In genomic region chr18:63936932-63937393, GRCh38 we compare ENCODE assay signal across 10 cellular contexts. TPM values are rescaled to one million over a fixed set of nuclear protein-coding genes. Genes with fewer than 3 reads are reported as not detected.
DNase-seq lines count a peak whose midpoint lies in the region; ATAC-seq and TF ChIP-seq lines count a peak whose summit lies in the region.
"Had no signal": no experiment of that assay in that cellular context is flagged by ENCODE, and none has a peak within 500 bp of the region (broad histone marks: within the 10 kb centered on the region; RNA-seq: fewer than 3 reads in every experiment).

No MANE protein-coding gene starts in this region.

- CTCF ChIA-PET in CD8-positive, alpha-beta T cell (lab: Charles Lee): interaction anchor here (0.9 to 6.4 kb wide), 4 partner anchors 12 to 425 kb away, joined by 3 to 37 read pairs (median 3); no protein-coding TSS in a partner anchor

- no peak overlapping the region for H3K4me3 Mint-ChIP-seq in CD8-positive, alpha-beta T cell

- no peaks in the 10 kb centered on the region for H3K36me3 ChIP-seq in CD8-positive, alpha-beta T cell (ENCODE audit: insufficient read depth, low read length)
- H3K36me3 ChIP-seq in H7 (replicated peaks; ENCODE audit: control insufficient read depth, insufficient read depth, low read length) (no peaks in the 10 kb centered on the region), mucosa of rectum (ENCODE audit: control insufficient read depth in 2 of 2, insufficient read depth in 2 of 2, low read length in 2 of 2) (no peaks in the 10 kb centered on the region)

- no peak for ATAC-seq in CD8-positive, alpha-beta T cell
- ATAC-seq in GM18511 (IDR thresholded peaks at IDR 0.05; ENCODE audit: unreplicated experiment): no peak

- intact Hi-C loops in CD8-positive, alpha-beta T cell (cut with DNase I, micrococcal nuclease): loop anchor here in 1 of 2 experiments (2.0 kb wide), 1 partner anchor 416 kb away; no protein-coding TSS in a partner anchor

- H3K9me3 ChIP-seq in CD8-positive, alpha-beta T cell (ENCODE audit: low read length): no peaks in the 10 kb centered on the region
- no peaks in the 10 kb centered on the region for H3K9me3 ChIP-seq in mucosa of rectum (ENCODE audit: control insufficient read depth in 2 of 2, low read length in 2 of 2)

- H3K27me3 Mint-ChIP-seq in CD8-positive, alpha-beta T cell (ENCODE audit: low read depth): peaks cover 25% of the 10 kb centered on the region

- no peak overlapping the region for H3K27ac ChIP-seq in CD8-positive, alpha-beta T cell (ENCODE audit: low read depth, low read length)
- H3K27ac ChIP-seq in mucosa of rectum (ENCODE audit: low read depth in 2 of 2, low read length in 2 of 2): no peak overlapping the region

- POLR2A ChIA-PET in CD8-positive, alpha-beta T cell (lab: Charles Lee): no interaction called here

- H3K27me3 ChIP-seq in CD8-positive, alpha-beta T cell (ENCODE audit: insufficient read depth, low read length): peaks cover 5% of the 10 kb centered on the region
- H3K27me3 ChIP-seq in H7 (ENCODE audit: control insufficient read depth, insufficient read depth, low read length) (peaks cover 31% of the 10 kb centered on the region), mucosa of rectum (ENCODE audit: control insufficient read depth in 2 of 2, insufficient read depth in 2 of 2, low read length in 2 of 2) (peaks cover 0 to 2% of the 10 kb centered on the region in 2 donors)

- TF ChIP-seq CTCF in CD8-positive, alpha-beta T cell (IDR thresholded peaks at IDR 0.05): no peak

- H3K27ac Mint-ChIP-seq in CD8-positive, alpha-beta T cell: no peak overlapping the region

- H3K4me1 Mint-ChIP-seq in CD8-positive, alpha-beta T cell (ENCODE audit: low read depth): peaks cover 4% of the 10 kb centered on the region

- peak overlapping the region; percentile 81 for H3K4me3 ChIP-seq in CD8-positive, alpha-beta T cell (ENCODE audit: low read depth, low read length)
- H3K4me3 ChIP-seq in H7 (ENCODE audit: insufficient read depth, low read depth, low read length) (peak overlapping the region; percentile 39), mucosa of rectum (ENCODE audit: low read length in 2 of 2) (peak overlapping the region; percentile 57 to 72)

- H3K9me3 Mint-ChIP-seq in CD8-positive, alpha-beta T cell: no peaks in the 10 kb centered on the region
- H3K9me3 Mint-ChIP-seq: activated T-cell treated with anti-CD3 and anti-CD28 coated beads, Interleukin-2, amount 50 U/mL, for 4 hours had no signal

- DNase-seq in CD8-positive, alpha-beta T cell: no peak
- DNase-seq in H7 (no peak), RPMI8226 (peak; percentile 29), superior temporal gyrus (ENCODE audit: extremely low spot score) (no peak), SK-N-DZ (ENCODE audit: low spot score) (no peak), mucosa of gallbladder (ENCODE audit: low spot score) (no peak)
- DNase-seq: activated T-cell treated with anti-CD3 and anti-CD28 coated beads, Interleukin-2, amount 50 U/mL, for 4 hours had no signal

- peaks cover 10% of the 10 kb centered on the region for H3K4me1 ChIP-seq in CD8-positive, alpha-beta T cell (ENCODE audit: insufficient read depth, low read length)
- H3K4me1 ChIP-seq in mucosa of rectum (ENCODE audit: control insufficient read depth in 2 of 2, insufficient read depth in 2 of 2, low read length in 2 of 2): peaks cover 3 to 6% of the 10 kb centered on the region in 2 donors

- peak overlapping the region in 1 of 2 donors; percentile 31 for H3K9ac ChIP-seq in mucosa of rectum (ENCODE audit: low read depth in 1 of 2, low read length in 2 of 2)

- no peaks in the 10 kb centered on the region for H3K36me3 Mint-ChIP-seq in CD8-positive, alpha-beta T cell

RNA-seq across cellular contexts. Expression of gene HMSD, which starts 12.1 kb away (rescaled TPM):
- not detected for total RNA-seq in CD8-positive, alpha-beta T cell
- 0.15 and 0.17 TPM in 2 replicates for total RNA-seq in H7 (2014; rRNA removed; shearing (Covaris generic))
- polyA plus RNA-seq in SK-N-DZ (2014; cell fraction: cytosol; rRNA removed): not detected in 2 replicates
- polyA plus RNA-seq in SK-N-DZ (2014; cell fraction: nucleus; rRNA removed): not detected in 2 replicates
- total RNA-seq in mucosa of gallbladder: not detected
- total RNA-seq: myocyte had no signal

RNA-seq across cellular contexts. Expression of gene SERPINB10, which starts 29.2 kb away (rescaled TPM):
- total RNA-seq in CD8-positive, alpha-beta T cell: not detected
- not detected in 2 replicates for total RNA-seq in H7 (2014; rRNA removed; shearing (Covaris generic))
- not detected in 2 replicates for polyA plus RNA-seq in SK-N-DZ (2014; cell fraction: cytosol; rRNA removed)
- not detected in 2 replicates for polyA plus RNA-seq in SK-N-DZ (2014; cell fraction: nucleus; rRNA removed)
- total RNA-seq in mucosa of gallbladder: not detected
- total RNA-seq: myocyte had no signal

RNA-seq across cellular contexts. Expression of gene SERPINB8, which starts 32.9 kb away (rescaled TPM):
- total RNA-seq in CD8-positive, alpha-beta T cell: 10 to 100 TPM; 14.8 to 15.7 TPM
- 0.07 and 1.6 TPM in 2 replicates for total RNA-seq in H7 (2014; rRNA removed; shearing (Covaris generic))
- polyA plus RNA-seq in SK-N-DZ (2014; cell fraction: cytosol; rRNA removed): 0.02 TPM in 1 of 2 replicates, not detected in the other
- polyA plus RNA-seq in SK-N-DZ (2014; cell fraction: nucleus; rRNA removed): not detected in 2 replicates
- 19.5 TPM for total RNA-seq in mucosa of gallbladder

RNA-seq across cellular contexts. Expression of gene SERPINB2, which starts 49.5 kb away (rescaled TPM):
- not detected for total RNA-seq in CD8-positive, alpha-beta T cell
- not detected in 2 replicates for total RNA-seq in H7 (2014; rRNA removed; shearing (Covaris generic))
- not detected in 2 replicates for polyA plus RNA-seq in SK-N-DZ (2014; cell fraction: cytosol; rRNA removed)
- polyA plus RNA-seq in SK-N-DZ (2014; cell fraction: nucleus; rRNA removed): not detected in 2 replicates
- not detected for total RNA-seq in mucosa of gallbladder
